ENCODE assay signal across 8 cellular contexts in genomic region chr11:133134561-133135173, GRCh38.
DNase-seq lines count a peak whose midpoint lies in the region; ATAC-seq, FAIRE-seq and TF ChIP-seq lines count a peak whose summit lies in the region.

No MANE protein-coding gene starts in this region.

- no peak overlapping the region for H3K27ac ChIP-seq in CD8-positive, alpha-beta T cell (ENCODE audit: low read depth, low read length)

- intact Hi-C loops in CD8-positive, alpha-beta T cell (cut with DNase I, micrococcal nuclease), result no loop called here

- H3K4me1 Mint-ChIP-seq in CD8-positive, alpha-beta T cell (ENCODE audit: low read depth), result no peaks in the 10 kb centered on the region

- no peaks in the 10 kb centered on the region for H3K9me3 Mint-ChIP-seq in CD8-positive, alpha-beta T cell

- H3K27me3 ChIP-seq in CD8-positive, alpha-beta T cell (ENCODE audit: insufficient read depth, low read length), result no peaks in the 10 kb centered on the region

- peak in 2 of 7 experiments; percentile 7 to 32 for DNase-seq in CD8-positive, alpha-beta T cell
- DNase-seq in NCI-H2081 (lab: John Stamatoyannopoulos, UW) (peak; percentile 77 to 78), fibroblast of mammary gland (ENCODE audit: low read depth) (peak; percentile 19), non-pigmented ciliary epithelial cell (ENCODE audit: low read depth) (peak; percentile 2), RCC 7860 (ENCODE audit: low spot score) (no peak)
- DNase-seq in activated CD4-positive, alpha-beta T cell treated with anti-CD3 and anti-CD28 coated beads, Interleukin-2, amount 50 U/mL, for 24 hours (ENCODE audit: low read depth in 1 of 2, low spot score in 1 of 2), result peak; percentile 1 to 7

- ATAC-seq in CD8-positive, alpha-beta T cell, result no peak
- ATAC-seq in GM18873 (IDR thresholded peaks at IDR 0.05; ENCODE audit: low FRiP score, unreplicated experiment), result peak; percentile 74
- ATAC-seq in HG03025 (IDR thresholded peaks at IDR 0.05; ENCODE audit: low FRiP score, unreplicated experiment), result peak; percentile 86

- no peaks in the 10 kb centered on the region for H3K9me3 ChIP-seq in CD8-positive, alpha-beta T cell (ENCODE audit: low read length)

- CTCF ChIA-PET in CD8-positive, alpha-beta T cell (lab: Charles Lee), result interaction anchor here (0.6 to 3.3 kb wide), 4 partner anchors 11 to 701 kb away, joined by 3 to 14 read pairs (median 3); no protein-coding TSS in a partner anchor

- no peaks in the 10 kb centered on the region for H3K36me3 ChIP-seq in CD8-positive, alpha-beta T cell (ENCODE audit: insufficient read depth, low read length)

- no peaks in the 10 kb centered on the region for H3K4me1 ChIP-seq in CD8-positive, alpha-beta T cell (ENCODE audit: insufficient read depth, low read length)

- POLR2A ChIA-PET in CD8-positive, alpha-beta T cell (lab: Charles Lee), result no interaction called here

- peaks cover 6% of the 10 kb centered on the region for H3K27me3 Mint-ChIP-seq in CD8-positive, alpha-beta T cell (ENCODE audit: low read depth)

- H3K4me3 ChIP-seq in CD8-positive, alpha-beta T cell (ENCODE audit: low read depth, low read length), result no peak overlapping the region
- no peak overlapping the region for H3K4me3 ChIP-seq in fibroblast of mammary gland (ENCODE audit: control insufficient read depth, low read depth, low read length)

- no peaks in the 10 kb centered on the region for H3K36me3 Mint-ChIP-seq in CD8-positive, alpha-beta T cell

- FAIRE-seq in RCC 7860 (lab: Jason Lieb, UNC), result no peak

- H3K4me3 Mint-ChIP-seq in CD8-positive, alpha-beta T cell, result no peak overlapping the region

- peak; percentile 49 for TF ChIP-seq CTCF in CD8-positive, alpha-beta T cell (IDR thresholded peaks at IDR 0.05)
- peak; percentile 51 for TF ChIP-seq CTCF in fibroblast of mammary gland (conservative IDR thresholded peaks at IDR 0.05; ENCODE audit: control insufficient read depth, insufficient read depth, low read depth, low read length)

- no peak overlapping the region for H3K27ac Mint-ChIP-seq in CD8-positive, alpha-beta T cell
